Comparison of ENCODE assay signal across 14 cellular contexts in genomic region chr20:24503352-24503931, GRCh38. TPM values are rescaled to one million over a fixed set of nuclear protein-coding genes. Genes with fewer than 3 reads are reported as not detected.
DNase-seq lines count a peak whose midpoint lies in the region; ATAC-seq and TF ChIP-seq lines count a peak whose summit lies in the region.
"Had no signal": no experiment of that assay in that cellular context is flagged by ENCODE, and none has a peak within 500 bp of the region (broad histone marks: within the 10 kb centered on the region; RNA-seq: fewer than 3 reads in every experiment).

No MANE protein-coding gene starts in this region.

- H3K4me1 ChIP-seq in A673 (ENCODE audit: insufficient read depth, low read length, poor library complexity, severe bottlenecking), result no peaks in the 10 kb centered on the region
- H3K4me1 ChIP-seq in CD8-positive, alpha-beta T cell (ENCODE audit: insufficient read depth, low read length), result no peaks in the 10 kb centered on the region
- H3K4me1 ChIP-seq: SJSA1 had no signal

- TF ChIP-seq CTCF in A673 (conservative IDR thresholded peaks at IDR 0.05; ENCODE audit: low read depth, low read length), result no peak
- no peak for TF ChIP-seq CTCF in fibroblast of the aortic adventitia (IDR thresholded peaks at IDR 0.05; ENCODE audit: insufficient read depth, low read length)
- TF ChIP-seq CTCF in CD8-positive, alpha-beta T cell (IDR thresholded peaks at IDR 0.05), result no peak

- no peaks in the 10 kb centered on the region for H3K9me3 ChIP-seq in A673 (ENCODE audit: low read depth, low read length, poor library complexity, severe bottlenecking)
- H3K9me3 ChIP-seq in CD8-positive, alpha-beta T cell (ENCODE audit: low read length), result no peaks in the 10 kb centered on the region
- H3K9me3 ChIP-seq: SJSA1 had no signal

- H3K27me3 ChIP-seq in A673 (replicated peaks; ENCODE audit: insufficient read depth, low read depth, low read length, poor library complexity), result no peaks in the 10 kb centered on the region
- no peaks in the 10 kb centered on the region for H3K27me3 ChIP-seq in CD8-positive, alpha-beta T cell (ENCODE audit: insufficient read depth, low read length)
- H3K27me3 ChIP-seq: SJSA1 had no signal

- peak; percentile 20 for DNase-seq in A673 (ENCODE audit: low spot score)
- DNase-seq in SK-N-DZ (ENCODE audit: low spot score), result peak; percentile 71
- DNase-seq in fibroblast of the aortic adventitia (ENCODE audit: low read depth), result peak; percentile 70
- peak in 34 of 56 donors; percentile 15 to 72 (median 38) for DNase-seq in nucleus accumbens (lab: John Stamatoyannopoulos, UW)
- DNase-seq in stimulated activated CD4-positive, alpha-beta T cell treated with anti-CD3 and anti-CD28 coated beads, Interleukin-1b, Interleukin-23, amount 100 ng/mL, for 48 hours, result no peak
- DNase-seq in left lobe of liver (ENCODE audit: low spot score), result no peak
- no peak for DNase-seq in stimulated activated CD4-positive, alpha-beta T cell treated with anti-CD3 and anti-CD28 coated beads, Interleukin-15, amount 100 ng/mL, for 24 hours
- DNase-seq in CD8-positive, alpha-beta T cell, result no peak
- DNase-seq: AML-193, foreskin melanocyte, NCI-H146, NCI-H748 treated with DMSO at 0.1 percent for 48 hours had no signal

- ATAC-seq in left lobe of liver, result no peak
- no peak for ATAC-seq in CD8-positive, alpha-beta T cell

- intact Hi-C loops in A673 (cut with micrococcal nuclease; ENCODE audit: unreplicated experiment), result no loop called here
- intact Hi-C loops in CD8-positive, alpha-beta T cell (cut with DNase I, micrococcal nuclease), result no loop called here

- BruUV-seq in A673 (replicated peaks; lab: Mats Ljungman, UMichigan), result no TSS peak

- H3K27ac ChIP-seq in A673 (ENCODE audit: low read depth, low read length, poor library complexity, severe bottlenecking), result no peak overlapping the region
- H3K27ac ChIP-seq in CD8-positive, alpha-beta T cell (ENCODE audit: low read depth, low read length), result no peak overlapping the region
- H3K27ac ChIP-seq: SJSA1 had no signal

- H3K9me3 Mint-ChIP-seq in CD8-positive, alpha-beta T cell, result no peaks in the 10 kb centered on the region
- H3K9me3 Mint-ChIP-seq: dendritic cell treated with granulocyte-macrophage colony-stimulating factor and Interleukin-4, amounts not matched to agents 40 ng/mL and 50 ng/mL, for 4 days had no signal

- H3K4me1 Mint-ChIP-seq in CD8-positive, alpha-beta T cell (ENCODE audit: low read depth), result no peaks in the 10 kb centered on the region

- CTCF ChIA-PET in A673 (lab: Charles Lee), result no interaction called here
- CTCF ChIA-PET in CD8-positive, alpha-beta T cell (lab: Charles Lee), result no interaction called here

- peaks cover 2% of the 10 kb centered on the region for H3K27me3 Mint-ChIP-seq in CD8-positive, alpha-beta T cell (ENCODE audit: low read depth)

- no peaks in the 10 kb centered on the region for H3K36me3 ChIP-seq in A673 (ENCODE audit: insufficient read depth, low read length, poor library complexity, severe bottlenecking)
- no peaks in the 10 kb centered on the region for H3K36me3 ChIP-seq in CD8-positive, alpha-beta T cell (ENCODE audit: insufficient read depth, low read length)
- H3K36me3 ChIP-seq: SJSA1 had no signal

- H3K27ac Mint-ChIP-seq in CD8-positive, alpha-beta T cell, result no peak overlapping the region
- H3K27ac Mint-ChIP-seq: dendritic cell treated with granulocyte-macrophage colony-stimulating factor and Interleukin-4, amounts not matched to agents 40 ng/mL and 50 ng/mL, for 4 days had no signal

- H3K36me3 Mint-ChIP-seq in CD8-positive, alpha-beta T cell, result no peaks in the 10 kb centered on the region

- H3K4me3 ChIP-seq in A673 (ENCODE audit: low read depth, low read length, poor library complexity, severe bottlenecking) (no peak overlapping the region), fibroblast of the aortic adventitia (ENCODE audit: low read depth, low read length) (no peak overlapping the region)
- no peak overlapping the region for H3K4me3 ChIP-seq in CD8-positive, alpha-beta T cell (ENCODE audit: low read depth, low read length)
- H3K4me3 ChIP-seq: SJSA1 had no signal

- H3K4me3 Mint-ChIP-seq in CD8-positive, alpha-beta T cell, result no peak overlapping the region
- H3K4me3 Mint-ChIP-seq: dendritic cell treated with granulocyte-macrophage colony-stimulating factor and Interleukin-4, amounts not matched to agents 40 ng/mL and 50 ng/mL, for 4 days had no signal

- POLR2A ChIA-PET in A673 (lab: Charles Lee; ENCODE audit: low non-redundant PET), result no interaction called here
- POLR2A ChIA-PET in CD8-positive, alpha-beta T cell (lab: Charles Lee), result no interaction called here

RNA-seq across cellular contexts. Expression of gene SYNDIG1, which starts 34.0 kb away (rescaled TPM):
- total RNA-seq in A673 (2021) (16.6 and 17.9 TPM in 2 replicates), fibroblast of the aortic adventitia (ENCODE audit: low replicate concordance) (0.25 and 1.6 TPM in 2 replicates), left lobe of liver (not detected)
- 1.0 and 1.6 TPM in 2 replicates for polyA plus RNA-seq in SK-N-DZ (2014; cell fraction: cytosol; rRNA removed)
- 0.05 and 0.89 TPM in 2 replicates for polyA plus RNA-seq in SK-N-DZ (2014; cell fraction: nucleus; rRNA removed)
- total RNA-seq in CD8-positive, alpha-beta T cell, result not detected
- total RNA-seq: SJSA1 had no signal

Comparison
In these comparisons a context has a peak if more than half of its experiments do, and no peak if none do; other contexts are left out.
1. DNase-seq: peak in A673 (single experiment), SK-N-DZ (single experiment), fibroblast of the aortic adventitia (single experiment) and nucleus accumbens (34 of 56); none in stimulated activated CD4-positive, alpha-beta T cell treated with anti-CD3 and anti-CD28 coated beads, Interleukin-1b, Interleukin-23, amount 100 ng/mL, for 48 hours (single experiment), left lobe of liver (single experiment), stimulated activated CD4-positive, alpha-beta T cell treated with anti-CD3 and anti-CD28 coated beads, Interleukin-15, amount 100 ng/mL, for 24 hours (single experiment) and CD8-positive, alpha-beta T cell (0 of 7).